15 cellular contexts compared by ENCODE assay signal in genomic region chr5:171893290-171893890, GRCh38.
DNase-seq lines count a peak whose midpoint lies in the region; FAIRE-seq and TF ChIP-seq lines count a peak whose summit lies in the region.
"Had no signal": no experiment of that assay in that cellular context is flagged by ENCODE, and none has a peak within 500 bp of the region (broad histone marks: within the 10 kb centered on the region; RNA-seq: fewer than 3 reads in every experiment).

No MANE protein-coding gene starts in this region.

- H3K27ac ChIP-seq in A673 (ENCODE audit: low read depth, low read length, poor library complexity, severe bottlenecking) (no peak overlapping the region), SK-N-SH (ENCODE audit: low read depth in 2 of 2, low read length in 1 of 2) (peak overlapping the region in 1 of 2 experiments; percentile 14; a peak in 1 of 4 replicates), Peyer's patch (no peak overlapping the region)

- DNase-seq in A673 (ENCODE audit: low spot score): peak; percentile 37
- DNase-seq in EH (ENCODE audit: low read depth): peak; percentile 87
- DNase-seq in SK-N-SH: no peak
- DNase-seq in fibroblast of the aortic adventitia (ENCODE audit: low read depth): peak; percentile 64
- DNase-seq in NCI-H2029 treated with DMSO at 0.1 percent for 48 hours (lab: John Stamatoyannopoulos, UW): no peak
- no peak for DNase-seq in GM10248 (ENCODE audit: extremely low spot score)
- no peak for DNase-seq in Peyer's patch
- no peak for DNase-seq in GM19239 (ENCODE audit: insufficient read length, low spot score)
- DNase-seq: activated CD4-positive, alpha-beta T cell treated with anti-CD3 and anti-CD28 coated beads, Interleukin-2, amount 50 U/mL, for 4 hours; CD8-positive, alpha-beta memory T cell; effector memory CD4-positive, alpha-beta T cell; hippocampal formation; stimulated activated CD4-positive, alpha-beta T cell treated with anti-CD3 and anti-CD28 coated beads, Interleukin-2, amount 100 ng/mL, for 24 hours; stimulated activated naive B cell treated with anti-CD40 and anti-IgM and Interleukin-4, amounts not matched to agents 10 μg/mL and 1 μg/mL and 100 μg/mL, for 72 hours had no signal

- no peak for TF ChIP-seq RAD21 in SK-N-SH (IDR thresholded peaks at IDR 0.05; ENCODE audit: low read length)

- no peak overlapping the region for H3K9ac ChIP-seq in SK-N-SH

- H3K4me3 ChIP-seq in A673 (ENCODE audit: low read depth, low read length, poor library complexity, severe bottlenecking): no peak overlapping the region
- H3K4me3 ChIP-seq in SK-N-SH (ENCODE audit: low read depth in 2 of 2, low read length in 1 of 2): no peak overlapping the region
- H3K4me3 ChIP-seq in fibroblast of the aortic adventitia (ENCODE audit: low read depth, low read length): no peak overlapping the region
- no peak overlapping the region for H3K4me3 ChIP-seq in Peyer's patch
- H3K4me3 ChIP-seq: lung had no signal

- POLR2A ChIA-PET in A673 (lab: Charles Lee; ENCODE audit: low non-redundant PET) (no interaction called here), SK-N-SH (lab: Yijun Ruan, JAX) (no interaction called here), GM10248 (lab: Yijun Ruan, JAX) (no interaction called here)

- H3F3A ChIP-seq in SK-N-SH (replicated peaks; ENCODE audit: insufficient read depth): peaks cover 11% of the 10 kb centered on the region

- TF ChIP-seq EP300 in SK-N-SH (IDR thresholded peaks at IDR 0.05; ENCODE audit: borderline replicate concordance in 1 of 2, low read depth in 1 of 2, low read length in 1 of 2): peak in 1 of 2 experiments; percentile 17; a peak in 1 of 4 replicates

- peaks cover 26% of the 10 kb centered on the region for H4K20me1 ChIP-seq in SK-N-SH (ENCODE audit: insufficient read depth)

- no peak overlapping the region for H2AFZ ChIP-seq in SK-N-SH (ENCODE audit: low read depth)

- 62% methylated on average over 4 of the region's 4 CpGs for WGBS in SK-N-SH (ENCODE audit: low lambda C conversion rate)

- TF ChIP-seq CTCF in A673 (conservative IDR thresholded peaks at IDR 0.05; ENCODE audit: low read depth, low read length): no peak
- no peak for TF ChIP-seq CTCF in SK-N-SH (IDR thresholded peaks at IDR 0.05)
- TF ChIP-seq CTCF in fibroblast of the aortic adventitia (IDR thresholded peaks at IDR 0.05; ENCODE audit: insufficient read depth, low read length): no peak
- no peak for TF ChIP-seq CTCF in GM10248 (IDR thresholded peaks at IDR 0.05; ENCODE audit: control extremely low read depth, extremely low read depth, low read depth, missing control alignments)
- no peak for TF ChIP-seq CTCF in Peyer's patch (IDR thresholded peaks at IDR 0.05)

- TF ChIP-seq POLR2A in Peyer's patch (IDR thresholded peaks at IDR 0.05): no peak

- H3K4me1 ChIP-seq in A673 (ENCODE audit: insufficient read depth, low read length, poor library complexity, severe bottlenecking) (peaks cover 8% of the 10 kb centered on the region), SK-N-SH (ENCODE audit: control insufficient read depth in 1 of 2, insufficient read depth in 2 of 2, low read depth in 1 of 2, low read length in 1 of 2) (peaks cover 2 to 11% of the 10 kb centered on the region in 2 experiments; a peak in 3 of 4 replicates), Peyer's patch (no peaks in the 10 kb centered on the region)

- CTCF ChIA-PET in A673 (lab: Charles Lee): no interaction called here
- CTCF ChIA-PET in SK-N-SH (lab: Yijun Ruan, JAX): interaction anchor here (0.6 to 1.0 kb wide), 3 partner anchors 9 to 475 kb away, joined by 3 to 4 read pairs (median 3); no protein-coding TSS in a partner anchor
- CTCF ChIA-PET in GM10248 (lab: Yijun Ruan, JAX): interaction anchor here (1.1 to 1.8 kb wide), 5 partner anchors 9 to 114 kb away, joined by 3 to 6 read pairs (median 4); no protein-coding TSS in a partner anchor

- H3K27me3 ChIP-seq in A673 (replicated peaks; ENCODE audit: insufficient read depth, low read depth, low read length, poor library complexity) (no peaks in the 10 kb centered on the region), SK-N-SH (ENCODE audit: insufficient read depth) (no peaks in the 10 kb centered on the region), Peyer's patch (no peaks in the 10 kb centered on the region)

- H3K9me3 ChIP-seq in A673 (ENCODE audit: low read depth, low read length, poor library complexity, severe bottlenecking): no peaks in the 10 kb centered on the region
- H3K9me3 ChIP-seq in SK-N-SH: no peaks in the 10 kb centered on the region
- H3K9me3 ChIP-seq in Peyer's patch: no peaks in the 10 kb centered on the region

- no peak for FAIRE-seq in GM19239 (lab: Jason Lieb, UNC)

- H3K36me3 ChIP-seq in A673 (ENCODE audit: insufficient read depth, low read length, poor library complexity, severe bottlenecking) (no peaks in the 10 kb centered on the region), SK-N-SH (replicated peaks in 1 of 2; ENCODE audit: control insufficient read depth in 1 of 2, insufficient read depth in 2 of 2, low read length in 1 of 2) (peaks cover 36 to 41% of the 10 kb centered on the region in 2 experiments), Peyer's patch (peaks cover 0 to 14% (median 0%) of the 10 kb centered on the region in 3 donors)

- H3K9me2 ChIP-seq in SK-N-SH: no peaks in the 10 kb centered on the region

- H3K4me2 ChIP-seq in SK-N-SH: no peak overlapping the region

- BruUV-seq in A673 (replicated peaks; lab: Mats Ljungman, UMichigan): no TSS peak

- intact Hi-C loops in A673 (cut with micrococcal nuclease; ENCODE audit: unreplicated experiment): no loop called here

- H3K79me2 ChIP-seq in SK-N-SH (ENCODE audit: insufficient read depth): 0 out of 2 replicates have a peak, but pooled peaks cover 7% of the 10 kb centered on the region

TF ChIP-seq in SK-N-SH, 30 proteins besides CTCF, POLR2A, EP300 and RAD21:
- TF ChIP-seq RCOR1 (IDR thresholded peaks at IDR 0.05; ENCODE audit: low read length) (no peak), MAX (IDR thresholded peaks at IDR 0.05; ENCODE audit: low read depth) (no peak), FOSL2 (IDR thresholded peaks at IDR 0.05; ENCODE audit: borderline replicate concordance, low read depth) (no peak), TCF12 (IDR thresholded peaks at IDR 0.05) (peak; percentile 64), FOXJ3 (CRISPR knock-in tag; IDR thresholded peaks at IDR 0.05) (no peak), EZH2phosphoT487 (IDR thresholded peaks at IDR 0.05; ENCODE audit: borderline replicate concordance, low read depth) (no peak), JUND (IDR thresholded peaks at IDR 0.05) (peak; percentile 31; the same call in 1 of the 2 replicates), USF1 (IDR thresholded peaks at IDR 0.05; ENCODE audit: borderline replicate concordance, low read depth) (no peak), NFIC (IDR thresholded peaks at IDR 0.05; ENCODE audit: borderline replicate concordance) (peak; percentile 56; the same call in 1 of the 2 replicates), RXRA (IDR thresholded peaks at IDR 0.05; ENCODE audit: borderline replicate concordance, low read depth) (no peak), MEF2A (IDR thresholded peaks at IDR 0.05; ENCODE audit: borderline replicate concordance, low read depth) (peak; percentile 78; the same call in 1 of the 2 replicates), RFX5 (IDR thresholded peaks at IDR 0.05; ENCODE audit: low read length) (no peak)
- TF ChIP-seq, protein P1, sequence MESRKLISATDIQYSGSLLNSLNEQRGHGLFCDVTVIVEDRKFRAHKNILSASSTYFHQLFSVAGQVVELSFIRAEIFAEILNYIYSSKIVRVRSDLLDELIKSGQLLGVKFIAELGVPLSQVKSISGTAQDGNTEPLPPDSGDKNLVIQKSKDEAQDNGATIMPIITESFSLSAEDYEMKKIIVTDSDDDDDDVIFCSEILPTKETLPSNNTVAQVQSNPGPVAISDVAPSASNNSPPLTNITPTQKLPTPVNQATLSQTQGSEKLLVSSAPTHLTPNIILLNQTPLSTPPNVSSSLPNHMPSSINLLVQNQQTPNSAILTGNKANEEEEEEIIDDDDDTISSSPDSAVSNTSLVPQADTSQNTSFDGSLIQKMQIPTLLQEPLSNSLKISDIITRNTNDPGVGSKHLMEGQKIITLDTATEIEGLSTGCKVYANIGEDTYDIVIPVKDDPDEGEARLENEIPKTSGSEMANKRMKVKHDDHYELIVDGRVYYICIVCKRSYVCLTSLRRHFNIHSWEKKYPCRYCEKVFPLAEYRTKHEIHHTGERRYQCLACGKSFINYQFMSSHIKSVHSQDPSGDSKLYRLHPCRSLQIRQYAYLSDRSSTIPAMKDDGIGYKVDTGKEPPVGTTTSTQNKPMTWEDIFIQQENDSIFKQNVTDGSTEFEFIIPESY (IDR thresholded peaks at IDR 0.05; ENCODE audit: borderline replicate concordance, low read depth): no peak
- TF ChIP-seq, protein P2, sequence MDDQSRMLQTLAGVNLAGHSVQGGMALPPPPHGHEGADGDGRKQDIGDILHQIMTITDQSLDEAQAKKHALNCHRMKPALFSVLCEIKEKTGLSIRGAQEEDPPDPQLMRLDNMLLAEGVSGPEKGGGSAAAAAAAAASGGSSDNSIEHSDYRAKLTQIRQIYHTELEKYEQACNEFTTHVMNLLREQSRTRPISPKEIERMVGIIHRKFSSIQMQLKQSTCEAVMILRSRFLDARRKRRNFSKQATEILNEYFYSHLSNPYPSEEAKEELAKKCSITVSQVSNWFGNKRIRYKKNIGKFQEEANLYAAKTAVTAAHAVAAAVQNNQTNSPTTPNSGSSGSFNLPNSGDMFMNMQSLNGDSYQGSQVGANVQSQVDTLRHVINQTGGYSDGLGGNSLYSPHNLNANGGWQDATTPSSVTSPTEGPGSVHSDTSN (IDR thresholded peaks at IDR 0.05): peak; percentile 29

Comparison
In these comparisons a context has a peak if more than half of its experiments do, and no peak if none do; other contexts are left out.
1. DNase-seq: peak in A673 (single experiment), EH (single experiment) and fibroblast of the aortic adventitia (single experiment); none in SK-N-SH (single experiment), NCI-H2029 treated with DMSO at 0.1 percent for 48 hours (single experiment), GM10248 (single experiment), Peyer's patch (0 of 3) and GM19239 (single experiment).